In genomic region chr9:136057236-136058151, GRCh38 we compare ENCODE assay signal across 24 cellular contexts. TPM values are rescaled to one million over a fixed set of nuclear protein-coding genes. Genes with fewer than 3 reads are reported as not detected.
DNase-seq lines count a peak whose midpoint lies in the region; ATAC-seq and TF ChIP-seq lines count a peak whose summit lies in the region.
"Had no signal": no experiment of that assay in that cellular context is flagged by ENCODE, and none has a peak within 500 bp of the region (broad histone marks: within the 10 kb centered on the region; RNA-seq: fewer than 3 reads in every experiment).

No MANE protein-coding gene starts in this region.

- H3K4me3 Mint-ChIP-seq in GM23338 (no peak overlapping the region; the same call in 2 of the 3 replicates), brain (peak overlapping the region in 2 of 5 experiments; percentile 53 to 60), mesothelial cell of epicardium (no peak overlapping the region)
- H3K4me3 Mint-ChIP-seq in activated naive CD4-positive, alpha-beta T cell treated with anti-CD3 and anti-CD28 coated beads, Interleukin-2, amount 10 ng/mL, durations not matched to agents 7 days and 5 days: no peak overlapping the region
- H3K4me3 Mint-ChIP-seq: activated naive CD4-positive, alpha-beta T cell treated with anti-CD3 and anti-CD28 coated beads, Interleukin-2, amount 50 U/mL, for 24 hours had no signal

- no peaks in the 10 kb centered on the region for H3K9me3 Mint-ChIP-seq in GM23338
- no peaks in the 10 kb centered on the region for H3K9me3 Mint-ChIP-seq in brain
- no peaks in the 10 kb centered on the region for H3K9me3 Mint-ChIP-seq in mesothelial cell of epicardium
- no peaks in the 10 kb centered on the region for H3K9me3 Mint-ChIP-seq in activated naive CD4-positive, alpha-beta T cell treated with anti-CD3 and anti-CD28 coated beads, Interleukin-2, amount 10 ng/mL, durations not matched to agents 7 days and 5 days
- H3K9me3 Mint-ChIP-seq: activated naive CD4-positive, alpha-beta T cell treated with anti-CD3 and anti-CD28 coated beads, Interleukin-2, amount 50 U/mL, for 24 hours; CD4-positive, CD25-positive, alpha-beta regulatory T cell; naive thymus-derived CD8-positive, alpha-beta T cell had no signal

- intact Hi-C loops in A673 (cut with micrococcal nuclease; ENCODE audit: unreplicated experiment): no loop called here

- peak overlapping the region; percentile 69 for H3K27ac ChIP-seq in A673 (ENCODE audit: low read depth, low read length, poor library complexity, severe bottlenecking)
- peak overlapping the region; percentile 79; the same call in 1 of the 2 replicates for H3K27ac ChIP-seq in GM23338 (ENCODE audit: low read depth)
- H3K27ac ChIP-seq: spleen, testis, WERI-Rb-1 had no signal

- peak; percentile 53 for ATAC-seq in GM23338
- ATAC-seq: A549; naive thymus-derived CD8-positive, alpha-beta T cell had no signal

- peak overlapping the region; percentile 55 for H3K4me2 ChIP-seq in GM23338

- H3K36me3 Mint-ChIP-seq in GM23338 (ENCODE audit: low read depth): no peaks in the 10 kb centered on the region
- no peaks in the 10 kb centered on the region for H3K36me3 Mint-ChIP-seq in brain
- H3K36me3 Mint-ChIP-seq in mesothelial cell of epicardium: no peaks in the 10 kb centered on the region
- no peaks in the 10 kb centered on the region for H3K36me3 Mint-ChIP-seq in activated naive CD4-positive, alpha-beta T cell treated with anti-CD3 and anti-CD28 coated beads, Interleukin-2, amount 10 ng/mL, durations not matched to agents 7 days and 5 days

- no TSS peak for BruUV-seq in A673 (replicated peaks; lab: Mats Ljungman, UMichigan)

- CTCF ChIA-PET in A673 (lab: Charles Lee): interaction anchor here (0.7 kb wide), 2 partner anchors 285 to 354 kb away, joined by 3 to 9 read pairs; no protein-coding TSS in a partner anchor
- CTCF ChIA-PET in activated naive CD4-positive, alpha-beta T cell treated with anti-CD3 and anti-CD28 coated beads, Interleukin-2, amount 10 ng/mL, durations not matched to agents 7 days and 5 days (lab: Charles Lee): no interaction called here

- H3F3A ChIP-seq in GM23338 (replicated peaks; ENCODE audit: low read depth): peaks cover 12% of the 10 kb centered on the region; the same call in 1 of the 2 replicates

- H3K4me1 ChIP-seq in A673 (ENCODE audit: insufficient read depth, low read length, poor library complexity, severe bottlenecking): peaks cover 86% of the 10 kb centered on the region
- peaks cover 37% of the 10 kb centered on the region for H3K4me1 ChIP-seq in GM23338 (ENCODE audit: insufficient read depth)

- H3K4me3 ChIP-seq in A673 (ENCODE audit: low read depth, low read length, poor library complexity, severe bottlenecking): peak overlapping the region; percentile 11
- no peak overlapping the region for H3K4me3 ChIP-seq in GM23338
- H3K4me3 ChIP-seq: A549, lung, spleen, testis had no signal

- peaks cover 9% of the 10 kb centered on the region for H3K27me3 Mint-ChIP-seq in GM23338 (ENCODE audit: insufficient read depth, low read depth, poor library complexity)
- H3K27me3 Mint-ChIP-seq in brain: peaks cover 5% of the 10 kb centered on the region
- no peaks in the 10 kb centered on the region for H3K27me3 Mint-ChIP-seq in mesothelial cell of epicardium (ENCODE audit: low read depth)
- peaks cover 23% of the 10 kb centered on the region for H3K27me3 Mint-ChIP-seq in activated naive CD4-positive, alpha-beta T cell treated with anti-CD3 and anti-CD28 coated beads, Interleukin-2, amount 10 ng/mL, durations not matched to agents 7 days and 5 days

- H3K9me3 ChIP-seq in A673 (ENCODE audit: low read depth, low read length, poor library complexity, severe bottlenecking): no peaks in the 10 kb centered on the region
- H3K9me3 ChIP-seq: A549, spleen, testis had no signal

- no peaks in the 10 kb centered on the region for H3K27me3 ChIP-seq in A673 (replicated peaks; ENCODE audit: insufficient read depth, low read depth, low read length, poor library complexity)
- no peaks in the 10 kb centered on the region for H3K27me3 ChIP-seq in GM23338 (ENCODE audit: insufficient read depth)
- H3K27me3 ChIP-seq: testis had no signal

- no peaks in the 10 kb centered on the region for H4K20me1 ChIP-seq in GM23338 (replicated peaks; ENCODE audit: insufficient read depth)

- H3K27ac Mint-ChIP-seq in GM23338 (no peak overlapping the region; the same call in 1 of the 2 replicates), brain (peak overlapping the region; percentile 50 to 97 (median 93)), mesothelial cell of epicardium (peak overlapping the region; percentile 19)
- no peak overlapping the region for H3K27ac Mint-ChIP-seq in activated naive CD4-positive, alpha-beta T cell treated with anti-CD3 and anti-CD28 coated beads, Interleukin-2, amount 10 ng/mL, durations not matched to agents 7 days and 5 days
- H3K27ac Mint-ChIP-seq: activated naive CD4-positive, alpha-beta T cell treated with anti-CD3 and anti-CD28 coated beads, Interleukin-2, amount 50 U/mL, for 24 hours; CD4-positive, CD25-positive, alpha-beta regulatory T cell had no signal

- TF ChIP-seq CTCF in A673 (conservative IDR thresholded peaks at IDR 0.05; ENCODE audit: low read depth, low read length) (no peak), GM23338 (conservative IDR thresholded peaks at IDR 0.05; ENCODE audit: low read depth in 2 of 2) (no peak), brain (conservative IDR thresholded peaks at IDR 0.05) (no peak), mesothelial cell of epicardium (IDR thresholded peaks at IDR 0.05; ENCODE audit: unreplicated experiment) (no peak)

- H3K79me2 ChIP-seq in GM23338 (replicated peaks; ENCODE audit: insufficient read depth): no peaks in the 10 kb centered on the region

- H3K9me2 ChIP-seq in GM23338 (ENCODE audit: insufficient read depth): no peaks in the 10 kb centered on the region

- POLR2A ChIA-PET in A673 (lab: Charles Lee; ENCODE audit: low non-redundant PET): no interaction called here

- H3K4me1 Mint-ChIP-seq in GM23338 (peaks cover 38% of the 10 kb centered on the region), brain (peaks cover 66% of the 10 kb centered on the region), mesothelial cell of epicardium (peaks cover 36% of the 10 kb centered on the region)
- H3K4me1 Mint-ChIP-seq in activated naive CD4-positive, alpha-beta T cell treated with anti-CD3 and anti-CD28 coated beads, Interleukin-2, amount 10 ng/mL, durations not matched to agents 7 days and 5 days: peaks cover 4% of the 10 kb centered on the region

- H3K36me3 ChIP-seq in A673 (ENCODE audit: insufficient read depth, low read length, poor library complexity, severe bottlenecking): no peaks in the 10 kb centered on the region
- no peaks in the 10 kb centered on the region for H3K36me3 ChIP-seq in GM23338 (ENCODE audit: insufficient read depth)
- H3K36me3 ChIP-seq: WERI-Rb-1 had no signal

- H2AFZ ChIP-seq in GM23338: no peak overlapping the region

- DNase-seq in A673 (ENCODE audit: low spot score) (no peak), GM23338 (ENCODE audit: low spot score) (peak; percentile 69), mesothelial cell of epicardium (ENCODE audit: low spot score in 2 of 2, unreplicated experiment in 2 of 2) (peak in 1 of 2 experiments; percentile 37), GDM1 (lab: John Stamatoyannopoulos, UW) (no peak), AG08396 (ENCODE audit: low spot score) (no peak), SW480 (ENCODE audit: low spot score) (no peak)
- no peak for DNase-seq in activated naive CD4-positive, alpha-beta T cell treated with anti-CD3 and anti-CD28 coated beads, Interleukin-2, amount 10 ng/mL, durations not matched to agents 7 days and 5 days
- DNase-seq: activated CD4-positive, alpha-beta T cell treated with anti-CD3 and anti-CD28 coated beads, Interleukin-2, amount 50 U/mL, for 48 hours; activated T-cell treated with anti-CD3 and anti-CD28 coated beads for 4 hours; CD4-positive, CD25-positive, alpha-beta regulatory T cell; cerebellar nuclear complex; effector memory CD4-positive, alpha-beta T cell; NCI-H1092; NCI-H69; SHP77 treated with DMSO at 0.1 percent for 48 hours; spleen; T-helper 2 cell; testis; WERI-Rb-1 had no signal

TF ChIP-seq in GM23338, 12 proteins besides CTCF, POLR2A, EP300 and RAD21 (continues in another document):
- no peak for TF ChIP-seq ZNF114 (CRISPR knock-in tag; IDR thresholded peaks at IDR 0.05)

RNA-seq across cellular contexts. Expression of gene NACC2, which starts 37.6 kb away (rescaled TPM):
- total RNA-seq in A673 (2021) (19.5 and 22.7 TPM in 2 replicates), mesothelial cell of epicardium (18.4 to 20.0 TPM (median 19.1 TPM) in 3 replicates)
- 16.5 and 20.8 TPM in 2 replicates for total RNA-seq in GM23338 (2014; rRNA removed; shearing (Covaris generic))
- polyA plus RNA-seq in GM23338 (2016; fragmentation: Nextera tagmentation; extraction: Ambion mirVana) (3.2 and 3.8 TPM in 2 replicates), brain (ENCODE audit: insufficient read depth, low read depth, low replicate concordance) (20.6 TPM)

Comparison
In these comparisons a context has a peak if more than half of its experiments do, and no peak if none do; other contexts are left out.
1. H3K27ac Mint-ChIP-seq: peak in brain (5 of 5) and mesothelial cell of epicardium (single experiment); none in GM23338 (single experiment) and activated naive CD4-positive, alpha-beta T cell treated with anti-CD3 and anti-CD28 coated beads, Interleukin-2, amount 10 ng/mL, durations not matched to agents 7 days and 5 days (single experiment).